In the genomic region with DNA sequence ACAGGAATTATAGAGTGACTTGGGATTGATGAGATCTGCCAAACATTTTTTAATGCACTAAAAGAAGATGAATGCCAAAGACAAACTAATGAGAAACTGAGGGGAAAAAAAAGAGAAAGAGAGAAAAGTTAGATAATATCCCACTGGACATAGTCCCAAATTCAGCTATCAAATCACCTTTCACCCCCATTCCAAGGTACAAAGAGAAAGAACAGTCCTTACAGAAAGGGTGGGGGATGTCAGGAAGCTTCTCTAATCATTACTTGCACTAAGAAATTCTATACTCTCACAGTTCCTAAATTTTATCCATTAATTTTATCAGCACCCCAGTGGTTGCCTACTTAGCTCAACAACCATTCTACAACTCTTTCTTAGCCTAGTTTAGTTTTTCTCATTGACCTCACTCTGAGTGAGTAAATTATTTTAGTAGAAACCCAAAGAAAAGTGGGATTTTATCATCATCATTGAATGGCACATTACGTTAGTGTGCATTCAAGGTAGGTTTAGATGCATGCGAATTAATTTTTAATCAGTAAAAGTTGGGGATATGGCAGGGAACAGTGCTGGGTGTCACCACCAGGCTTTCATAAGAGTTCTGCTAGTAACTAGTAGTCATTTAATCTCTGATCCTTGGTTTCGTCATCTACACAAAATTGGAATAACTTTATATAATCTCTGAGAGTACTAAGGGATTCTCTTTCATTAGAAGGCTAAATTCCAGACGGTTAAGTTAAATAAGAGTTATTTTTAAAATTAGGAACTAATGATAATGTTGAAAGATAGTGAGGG, we compare ENCODE assay signal across 9 cellular contexts.
"Had no signal": no experiment of that assay in that cellular context is flagged by ENCODE, and none has a peak within 500 bp of the region (broad histone marks: within the 10 kb centered on the region; RNA-seq: fewer than 3 reads in every experiment).

No MANE protein-coding gene starts in this region.

- H3K4me1 ChIP-seq: HAP-1 had no signal

- H3K9me3 Mint-ChIP-seq: HFFc6 had no signal

- H2AFZ ChIP-seq: GM23248 had no signal

- H3K4me3 Mint-ChIP-seq: HFFc6 had no signal

- ATAC-seq: HCT116, K562 had no signal

- H3K9me3 ChIP-seq: HAP-1 had no signal

- H3K9ac ChIP-seq: GM23248 had no signal

- DNase-seq: GM23248, GOT3, H7, HFFc6, IMR-90 had no signal

- H3K4me3 ChIP-seq: GM23248, HAP-1, K562 had no signal

- H3K27ac Mint-ChIP-seq: HFFc6 had no signal

- H3K27ac ChIP-seq: GM23248, HL-60 had no signal

- H3K36me3 ChIP-seq: HAP-1 had no signal
